8 cellular contexts compared by ENCODE assay signal in the genomic region with DNA sequence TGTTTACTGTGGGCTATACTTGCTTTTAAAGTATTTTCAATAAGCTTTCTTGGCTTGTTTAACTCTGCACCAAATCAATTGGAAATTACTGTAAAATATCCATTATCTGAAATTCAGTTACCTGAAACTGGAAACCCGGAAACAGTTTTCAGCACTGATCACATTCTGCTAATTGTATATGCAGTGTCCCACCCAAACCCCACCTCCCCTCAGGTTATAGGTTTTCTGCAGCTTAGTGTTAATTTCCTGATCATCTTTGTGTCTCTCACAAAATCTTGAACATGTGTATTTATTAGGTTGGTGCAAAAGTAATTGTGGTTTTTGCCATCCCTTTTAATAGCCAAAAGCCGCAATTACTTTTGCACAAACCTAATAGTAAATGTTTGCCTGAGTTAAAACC. TPM values are rescaled to one million over a fixed set of nuclear protein-coding genes. Genes with fewer than 3 reads are reported as not detected.
DNase-seq lines count a peak whose midpoint lies in the region; ATAC-seq and TF ChIP-seq lines count a peak whose summit lies in the region.

No MANE protein-coding gene starts in this region.

- intact Hi-C loops in esophagus muscularis mucosa (cut with DNase I): no loop called here

- 70% methylated on average over 2 of the region's 2 CpGs for WGBS in esophagus muscularis mucosa

- H3K4me2 ChIP-seq in OCI-LY3 (ENCODE audit: low read length): peak overlapping the region; percentile 90

- peaks cover 19% of the 10 kb centered on the region for H3K4me1 ChIP-seq in OCI-LY3 (ENCODE audit: low read length)
- peaks cover 18 to 34% (median 28%) of the 10 kb centered on the region in 4 donors for H3K4me1 ChIP-seq in esophagus muscularis mucosa

- H3K27me3 ChIP-seq in GM06990 (replicated peaks; ENCODE audit: control insufficient read depth, insufficient read depth, low read length) (no peaks in the 10 kb centered on the region), OCI-LY3 (ENCODE audit: low read depth, low read length) (no peaks in the 10 kb centered on the region), esophagus muscularis mucosa (no peaks in the 10 kb centered on the region)

- peak overlapping the region; percentile 94 for H3K4me3 ChIP-seq in GM06990 (replicated peaks; ENCODE audit: low read depth, low read length)
- peak overlapping the region; percentile 99 for H3K4me3 ChIP-seq in OCI-LY3 (ENCODE audit: low read length)
- H3K4me3 ChIP-seq in esophagus muscularis mucosa: peak overlapping the region; percentile 88 to 98 (median 92)

- H3K36me3 ChIP-seq in GM06990 (ENCODE audit: control insufficient read depth, insufficient read depth, low read length) (no peaks in the 10 kb centered on the region), OCI-LY3 (replicated peaks; ENCODE audit: low read depth, low read length) (peaks cover 6% of the 10 kb centered on the region), esophagus muscularis mucosa (no peaks in the 10 kb centered on the region)

- peak overlapping the region; percentile 93 for H3K9ac ChIP-seq in OCI-LY3 (ENCODE audit: low read length)

- H3K27ac ChIP-seq in OCI-LY3 (ENCODE audit: low read length): peak overlapping the region; percentile 63; the same call in 1 of the 2 replicates
- peak overlapping the region in 2 of 4 donors; percentile 86 to 92 for H3K27ac ChIP-seq in esophagus muscularis mucosa (replicated peaks in 1 of 4)

- ATAC-seq in HG02884 (IDR thresholded peaks at IDR 0.05; ENCODE audit: unreplicated experiment) (no peak), HG03108 (IDR thresholded peaks at IDR 0.05; ENCODE audit: unreplicated experiment) (no peak)

- peaks cover 44% of the 10 kb centered on the region for H4K20me1 ChIP-seq in OCI-LY3 (ENCODE audit: insufficient read depth, low read length)

- no peak for DNase-seq in GM06990 (ENCODE audit: extremely low read depth, insufficient read length)
- no peak for DNase-seq in esophagus muscularis mucosa (ENCODE audit: extremely low spot score)
- DNase-seq in pons (ENCODE audit: low spot score): peak; percentile 14
- DNase-seq in COR-L47 (lab: John Stamatoyannopoulos, UW): no peak
- DNase-seq in NCI-H1417 treated with DMSO at 0.1 percent for 48 hours (lab: John Stamatoyannopoulos, UW): no peak

- no peak for TF ChIP-seq POLR2A in esophagus muscularis mucosa (IDR thresholded peaks at IDR 0.05; ENCODE audit: low read depth)

- TF ChIP-seq CTCF in GM06990 (IDR thresholded peaks at IDR 0.05; ENCODE audit: insufficient read depth, low read length, poor library complexity, severe bottlenecking): no peak
- TF ChIP-seq CTCF in OCI-LY3 (IDR thresholded peaks at IDR 0.05; ENCODE audit: low read depth, low read length): no peak
- TF ChIP-seq CTCF in esophagus muscularis mucosa (IDR thresholded peaks at IDR 0.05): no peak

- peaks cover 62% of the 10 kb centered on the region for H3K79me2 ChIP-seq in OCI-LY3 (ENCODE audit: low read length)

- H2AFZ ChIP-seq in OCI-LY3 (ENCODE audit: low read depth, low read length): no peak overlapping the region

- no peak for TF ChIP-seq EP300 in esophagus muscularis mucosa (IDR thresholded peaks at IDR 0.05)

- H3K9me3 ChIP-seq in OCI-LY3 (ENCODE audit: insufficient read depth, low read length): no peaks in the 10 kb centered on the region
- H3K9me3 ChIP-seq in esophagus muscularis mucosa: no peaks in the 10 kb centered on the region

RNA-seq across cellular contexts. Expression of gene SNX2, which starts 1.3 kb away (rescaled TPM):
- total RNA-seq in esophagus muscularis mucosa: 10 to 100 TPM; 62.1 to 86.0 (median 75.4) TPM
